ENCODE assay signal across 8 cellular contexts in the genomic region with DNA sequence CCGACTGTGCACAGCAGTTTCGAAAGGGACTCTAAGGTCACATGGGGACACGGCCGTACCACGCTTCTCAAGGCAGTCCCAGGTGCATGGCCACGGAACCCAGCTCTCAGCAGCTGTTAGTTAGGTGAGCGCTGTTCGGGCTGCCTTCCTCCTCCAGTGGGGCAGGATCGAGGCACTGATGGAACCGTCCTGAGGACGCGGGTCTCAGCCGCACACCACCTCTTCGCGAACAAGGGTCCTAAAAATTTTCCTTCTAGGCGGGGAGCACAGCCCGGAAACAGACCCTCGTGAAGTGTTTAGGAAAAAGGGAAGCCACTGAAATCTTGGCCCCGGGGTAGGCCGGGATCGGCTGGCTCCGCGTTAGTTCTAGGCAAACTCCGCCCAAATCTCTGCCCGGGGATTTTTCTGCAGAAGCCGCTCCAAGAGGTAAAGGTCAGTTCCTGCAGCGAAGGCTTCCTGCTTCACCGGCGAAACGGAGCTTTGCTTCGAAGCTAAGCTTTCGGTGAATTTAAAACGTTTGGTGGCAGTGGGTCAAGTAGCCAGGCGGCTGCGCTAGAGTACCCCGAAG.
DNase-seq lines count a peak whose midpoint lies in the region; ATAC-seq and TF ChIP-seq lines count a peak whose summit lies in the region.

No MANE protein-coding gene starts in this region.

- in situ Hi-C loops in GM13976 (cut with MboI; ENCODE audit: low sequenced_read_pairs, unreplicated experiment) = loop anchor here (10.0 to 25.0 kb wide), 4 partner anchors 303 to 720 kb away; a partner anchor contains a TSS

- no peak overlapping the region for H3K27ac ChIP-seq in muscle layer of colon (ENCODE audit: low read depth, low read length)

- H3K27me3 ChIP-seq in muscle layer of colon (ENCODE audit: control insufficient read depth in 1 of 2, insufficient read depth in 2 of 2, low read length in 2 of 2) = peaks cover 35 to 56% of the 10 kb centered on the region in 2 donors

- H3K9me3 ChIP-seq in muscle layer of colon (ENCODE audit: low read length) = no peaks in the 10 kb centered on the region

- H3K4me3 Mint-ChIP-seq in effector memory CD8-positive, alpha-beta T cell = peak overlapping the region; percentile 55 to 58

- H3K27ac Mint-ChIP-seq in effector memory CD8-positive, alpha-beta T cell = no peak overlapping the region

- DNase-seq in GM13976 (ENCODE audit: low spot score) (peak; percentile 56), RPMI8226 (peak; percentile 81), HCEC 1CT (no peak), NCI-H187 treated with DMSO at 0.1 percent for 48 hours (lab: John Stamatoyannopoulos, UW) (no peak), COLO829 (ENCODE audit: low spot score) (no peak)
- no peak for DNase-seq in effector memory CD8-positive, alpha-beta T cell

- no peak for ATAC-seq in effector memory CD8-positive, alpha-beta T cell (replicated peaks)
- ATAC-seq in GM21381 (IDR thresholded peaks at IDR 0.05; ENCODE audit: unreplicated experiment) = no peak

- H3K9ac ChIP-seq in muscle layer of colon (ENCODE audit: low read length) = no peak overlapping the region

- no peaks in the 10 kb centered on the region for H3K9me3 Mint-ChIP-seq in effector memory CD8-positive, alpha-beta T cell

- H3K27me3 Mint-ChIP-seq in effector memory CD8-positive, alpha-beta T cell = peaks cover 62 to 75% of the 10 kb centered on the region in 2 donors

- peaks cover 10 to 14% of the 10 kb centered on the region in 2 donors for H3K4me1 Mint-ChIP-seq in effector memory CD8-positive, alpha-beta T cell (ENCODE audit: low read depth in 2 of 2)

- peak overlapping the region; percentile 26 to 39 for H3K4me3 ChIP-seq in muscle layer of colon (ENCODE audit: low read depth in 1 of 2, low read length in 2 of 2)

- H3K36me3 ChIP-seq in muscle layer of colon (ENCODE audit: insufficient read depth, low read length) = no peaks in the 10 kb centered on the region

- no peaks in the 10 kb centered on the region for H3K36me3 Mint-ChIP-seq in effector memory CD8-positive, alpha-beta T cell (ENCODE audit: insufficient read depth)

- TF ChIP-seq CTCF in GM13976 (IDR thresholded peaks at IDR 0.05; ENCODE audit: borderline replicate concordance, control extremely low read depth, extremely low read depth, insufficient read depth, missing control alignments) = no peak

- peaks cover 13% of the 10 kb centered on the region for H3K4me1 ChIP-seq in muscle layer of colon (ENCODE audit: insufficient read depth, low read length)

Comparison
In these comparisons a context has a peak if more than half of its experiments do, and no peak if none do; other contexts are left out.
1. DNase-seq: peak in GM13976 (single experiment) and RPMI8226 (single experiment); none in effector memory CD8-positive, alpha-beta T cell (0 of 3), HCEC 1CT (single experiment), NCI-H187 treated with DMSO at 0.1 percent for 48 hours (single experiment) and COLO829 (single experiment).